ENCODE assay signal across 23 cellular contexts in the genomic region with DNA sequence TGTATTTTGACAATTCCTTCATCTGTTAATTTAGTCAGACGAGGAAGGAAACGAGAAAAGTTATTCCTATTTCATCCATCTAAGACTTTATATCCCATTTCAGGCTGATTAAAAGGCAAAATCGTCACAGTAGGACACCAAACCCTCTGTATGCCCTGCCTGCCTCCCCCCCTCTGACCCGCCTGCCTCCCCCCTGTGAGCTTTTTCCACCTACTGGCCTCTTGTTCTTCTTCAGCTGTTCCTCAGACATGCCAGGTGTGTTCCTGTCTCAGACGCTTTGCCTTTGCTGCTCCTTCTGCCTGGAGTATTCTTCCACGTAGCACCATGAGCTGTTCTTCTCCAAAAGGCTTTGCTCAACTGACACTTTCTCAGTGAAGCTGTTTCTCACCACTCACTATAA.
"Had no signal": no experiment of that assay in that cellular context is flagged by ENCODE, and none has a peak within 500 bp of the region (broad histone marks: within the 10 kb centered on the region; RNA-seq: fewer than 3 reads in every experiment).

No MANE protein-coding gene starts in this region.

- H3K36me3 Mint-ChIP-seq: immature natural killer cell; memory B cell; mesothelial cell of epicardium; natural killer cell treated with Interleukin-12 subunit alpha and Interleukin-12 subunit beta and Interleukin-15 and Interleukin-18, amount 100 ng/mL, for 72 hours; stimulated activated memory B cell treated with anti-CD40 and anti-IgM and Interleukin-4, amounts not matched to agents 10 μg/mL and 1 μg/mL and 100 μg/mL, for 72 hours had no signal

- H3K9me3 ChIP-seq: heart left ventricle, left ventricle myocardium inferior, lower lobe of right lung, neutrophil, psoas muscle, right lobe of liver had no signal

- H3K27me3 Mint-ChIP-seq: memory B cell; stimulated activated memory B cell treated with anti-CD40 and anti-IgM and Interleukin-4, amounts not matched to agents 10 μg/mL and 1 μg/mL and 100 μg/mL, for 72 hours; stimulated activated naive CD8-positive, alpha-beta T cell treated with anti-CD3 and anti-CD28 coated beads, Interleukin-15, amount 100 ng/mL, for 72 hours had no signal

- H3K9me3 Mint-ChIP-seq: immature natural killer cell; memory B cell; mesothelial cell of epicardium; natural killer cell treated with Interleukin-12 subunit alpha and Interleukin-12 subunit beta and Interleukin-15 and Interleukin-18, amount 100 ng/mL, for 72 hours; stimulated activated memory B cell treated with anti-CD40 and anti-IgM and Interleukin-4, amounts not matched to agents 10 μg/mL and 1 μg/mL and 100 μg/mL, for 72 hours; stimulated activated naive CD8-positive, alpha-beta T cell treated with anti-CD3 and anti-CD28 coated beads, Interleukin-15, amount 100 ng/mL, for 72 hours had no signal

- ATAC-seq: esophagus mucosa; heart left ventricle; left cardiac atrium; lower lobe of right lung; natural killer cell treated with Interleukin-12 subunit alpha and Interleukin-12 subunit beta and Interleukin-15 and Interleukin-18, amount 100 ng/mL, for 72 hours; psoas muscle; right lobe of liver; stimulated activated memory B cell treated with anti-CD40 and anti-IgM and Interleukin-4, amounts not matched to agents 10 μg/mL and 1 μg/mL and 100 μg/mL, for 72 hours; stimulated activated naive CD8-positive, alpha-beta T cell treated with anti-CD3 and anti-CD28 coated beads, Interleukin-15, amount 100 ng/mL, for 72 hours had no signal

- H3K4me3 Mint-ChIP-seq: immature natural killer cell; memory B cell; mesothelial cell of epicardium; natural killer cell treated with Interleukin-12 subunit alpha and Interleukin-12 subunit beta and Interleukin-15 and Interleukin-18, amount 100 ng/mL, for 72 hours; stimulated activated memory B cell treated with anti-CD40 and anti-IgM and Interleukin-4, amounts not matched to agents 10 μg/mL and 1 μg/mL and 100 μg/mL, for 72 hours; stimulated activated naive CD8-positive, alpha-beta T cell treated with anti-CD3 and anti-CD28 coated beads, Interleukin-15, amount 100 ng/mL, for 72 hours had no signal

- H3K4me1 Mint-ChIP-seq: immature natural killer cell; memory B cell; stimulated activated memory B cell treated with anti-CD40 and anti-IgM and Interleukin-4, amounts not matched to agents 10 μg/mL and 1 μg/mL and 100 μg/mL, for 72 hours; stimulated activated naive CD8-positive, alpha-beta T cell treated with anti-CD3 and anti-CD28 coated beads, Interleukin-15, amount 100 ng/mL, for 72 hours had no signal

- DNase-seq: effector CD4-positive, alpha-beta T cell; heart left ventricle; hippocampal formation; immature natural killer cell; kidney; left cardiac atrium; left ventricle myocardium inferior; lower lobe of right lung; psoas muscle; retina; right lobe of liver; stimulated activated CD4-positive, alpha-beta T cell treated with anti-CD3 and anti-CD28 coated beads, Interleukin-4, amount 100 ng/mL, for 1 hour; stimulated activated CD8-positive, alpha-beta memory T cell treated with anti-CD3 and anti-CD28 coated beads, Interleukin-4, amount 100 ng/mL, for 48 hours; stimulated activated naive CD8-positive, alpha-beta T cell treated with anti-CD3 and anti-CD28 coated beads, Interleukin-15, amount 100 ng/mL, for 72 hours; substantia nigra; trophoblast cell had no signal

- H3K27me3 ChIP-seq: heart left ventricle, neutrophil, right lobe of liver had no signal

- H3K27ac ChIP-seq: coronary artery, heart left ventricle, left ventricle myocardium inferior, lower lobe of right lung, neutrophil, psoas muscle, right lobe of liver had no signal

- H3K4me3 ChIP-seq: coronary artery, heart left ventricle, left ventricle myocardium inferior, lower lobe of right lung, psoas muscle, right lobe of liver had no signal

- H3K27ac Mint-ChIP-seq: immature natural killer cell; memory B cell; natural killer cell treated with Interleukin-12 subunit alpha and Interleukin-12 subunit beta and Interleukin-15 and Interleukin-18, amount 100 ng/mL, for 72 hours; stimulated activated memory B cell treated with anti-CD40 and anti-IgM and Interleukin-4, amounts not matched to agents 10 μg/mL and 1 μg/mL and 100 μg/mL, for 72 hours; stimulated activated naive CD8-positive, alpha-beta T cell treated with anti-CD3 and anti-CD28 coated beads, Interleukin-15, amount 100 ng/mL, for 72 hours had no signal

- H3K36me3 ChIP-seq: heart left ventricle, left ventricle myocardium inferior, lower lobe of right lung, neutrophil, right lobe of liver had no signal

- H3K4me1 ChIP-seq: heart left ventricle, left ventricle myocardium inferior, lower lobe of right lung, right lobe of liver had no signal
